ENCODE assay signal across 16 cellular contexts in the genomic region with DNA sequence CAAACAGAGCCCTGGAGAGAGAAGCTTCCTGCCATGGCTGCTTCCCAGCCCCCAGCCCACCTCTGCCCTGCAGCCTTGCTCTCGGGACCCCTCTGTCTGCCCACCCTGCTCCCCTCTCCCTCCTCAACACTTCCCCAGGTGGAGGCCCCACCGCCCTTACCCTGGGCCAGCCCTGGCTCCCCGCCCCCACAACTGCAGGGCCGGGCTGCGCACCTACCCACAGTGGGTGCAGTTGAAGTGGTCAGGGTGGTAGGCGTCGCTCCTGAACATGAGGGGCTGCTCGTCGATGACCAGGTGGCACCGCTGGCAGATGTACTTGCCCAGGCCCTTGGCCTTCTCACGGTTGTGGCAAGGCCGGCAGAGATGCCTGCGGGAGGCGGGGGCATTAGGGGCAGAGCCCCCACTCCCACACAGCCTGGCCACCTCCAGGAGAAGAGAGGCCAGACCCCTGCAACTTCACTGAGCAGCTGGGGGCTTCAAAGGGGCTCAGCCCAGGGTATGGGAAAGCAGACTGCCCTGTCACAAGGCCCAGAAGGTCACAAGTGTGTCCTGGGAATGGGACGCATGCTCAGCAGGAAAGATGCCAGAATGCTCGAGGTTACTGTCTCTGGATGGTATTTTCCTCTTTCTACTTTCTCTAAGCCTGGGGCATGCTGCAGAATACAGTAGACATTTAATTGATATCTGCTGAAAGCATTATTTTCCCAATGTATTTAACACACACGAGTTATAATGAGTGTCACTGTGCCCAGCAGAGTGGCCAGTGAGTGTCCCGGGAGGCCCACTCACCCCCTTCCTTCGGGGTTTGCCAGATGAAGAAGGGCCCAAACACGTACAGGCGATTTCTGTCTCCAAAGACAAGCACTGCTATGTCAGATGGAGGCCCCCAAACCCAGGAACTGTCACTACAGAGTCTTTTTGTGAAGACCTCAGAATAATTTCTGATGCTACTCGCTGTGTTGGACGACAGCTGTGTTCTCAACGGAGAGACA. TPM values are rescaled to one million over a fixed set of nuclear protein-coding genes. Genes with fewer than 3 reads are reported as not detected.
A peak's percentile ranks its signal among the peaks of the same experiment; 100 is the strongest.
DNase-seq lines count a peak whose midpoint lies in the region; ATAC-seq and TF ChIP-seq lines count a peak whose summit lies in the region.
"Had no signal": no experiment of that assay in that cellular context is flagged by ENCODE, and none has a peak within 500 bp of the region (broad histone marks: within the 10 kb centered on the region; RNA-seq: fewer than 3 reads in every experiment).

No MANE protein-coding gene starts in this region.

- peak overlapping the region; percentile 54 for H3K9ac ChIP-seq in Loucy (ENCODE audit: low read depth, low read length, poor library complexity, severe bottlenecking)

- no peak overlapping the region for H3K27ac ChIP-seq in CD4-positive, CD25-positive, alpha-beta regulatory T cell (ENCODE audit: insufficient read depth, low read length, poor library complexity, severe bottlenecking)
- peak overlapping the region; percentile 58 to 84 (median 80) for H3K27ac ChIP-seq in esophagus muscularis mucosa (replicated peaks in 1 of 4)

- no peak for TF ChIP-seq POLR2A in esophagus muscularis mucosa (IDR thresholded peaks at IDR 0.05; ENCODE audit: low read depth)

- no peaks in the 10 kb centered on the region for H3K9me3 ChIP-seq in CD4-positive, CD25-positive, alpha-beta regulatory T cell (ENCODE audit: control insufficient read depth in 2 of 2, low read length in 2 of 2)
- no peaks in the 10 kb centered on the region for H3K9me3 ChIP-seq in Loucy (ENCODE audit: insufficient read depth, low read depth, low read length)
- no peaks in the 10 kb centered on the region for H3K9me3 ChIP-seq in esophagus muscularis mucosa
- no peaks in the 10 kb centered on the region for H3K9me3 ChIP-seq in HAP-1
- H3K9me3 ChIP-seq: thoracic aorta had no signal

- peaks cover 21% of the 10 kb centered on the region; the same call in 1 of the 2 replicates for H3K79me2 ChIP-seq in Loucy (ENCODE audit: insufficient read depth, low read length)

- H4K20me1 ChIP-seq in Loucy (ENCODE audit: insufficient read depth, low read length, poor library complexity, severe bottlenecking), result no peaks in the 10 kb centered on the region

- no peak overlapping the region for H3K4me3 ChIP-seq in CD4-positive, CD25-positive, alpha-beta regulatory T cell (ENCODE audit: low read depth, low read length)
- H3K4me3 ChIP-seq in Loucy (ENCODE audit: low read length, poor library complexity, severe bottlenecking) (peak overlapping the region; percentile 66), esophagus muscularis mucosa (no peak overlapping the region), HAP-1 (no peak overlapping the region)
- H3K4me3 ChIP-seq: thoracic aorta had no signal

- peaks cover 4% of the 10 kb centered on the region for H3K27me3 Mint-ChIP-seq in CD4-positive, CD25-positive, alpha-beta regulatory T cell

- no peak for TF ChIP-seq EP300 in esophagus muscularis mucosa (IDR thresholded peaks at IDR 0.05)

- peaks cover 47% of the 10 kb centered on the region for H3K4me1 ChIP-seq in CD4-positive, CD25-positive, alpha-beta regulatory T cell (ENCODE audit: control insufficient read depth, insufficient read depth, low read length, poor library complexity, severe bottlenecking)
- H3K4me1 ChIP-seq in Loucy (ENCODE audit: insufficient read depth, low read length, poor library complexity, severe bottlenecking) (peaks cover 70% of the 10 kb centered on the region), esophagus muscularis mucosa (peaks cover 90 to 100% (median 99%) of the 10 kb centered on the region in 4 donors), HAP-1 (no peaks in the 10 kb centered on the region)

- no peaks in the 10 kb centered on the region for H3K27me3 ChIP-seq in CD4-positive, CD25-positive, alpha-beta regulatory T cell (ENCODE audit: control insufficient read depth, insufficient read depth, low read length)
- H3K27me3 ChIP-seq in Loucy (ENCODE audit: insufficient read depth, low read length, poor library complexity, severe bottlenecking) (no peaks in the 10 kb centered on the region), esophagus muscularis mucosa (no peaks in the 10 kb centered on the region), HAP-1 (ENCODE audit: low read depth) (no peaks in the 10 kb centered on the region)

- peak overlapping the region in 2 of 4 donors; percentile 69 to 74 for H3K4me3 Mint-ChIP-seq in CD4-positive, CD25-positive, alpha-beta regulatory T cell
- H3K4me3 Mint-ChIP-seq: natural killer cell had no signal

- H3K36me3 ChIP-seq in CD4-positive, CD25-positive, alpha-beta regulatory T cell (ENCODE audit: control insufficient read depth, insufficient read depth, low read length), result no peaks in the 10 kb centered on the region
- no peaks in the 10 kb centered on the region for H3K36me3 ChIP-seq in Loucy (ENCODE audit: insufficient read depth, low read length)
- H3K36me3 ChIP-seq in esophagus muscularis mucosa, result peaks cover 23 to 90% (median 63%) of the 10 kb centered on the region in 4 donors
- no peaks in the 10 kb centered on the region for H3K36me3 ChIP-seq in HAP-1 (replicated peaks)

- intact Hi-C loops in esophagus muscularis mucosa (cut with DNase I), result no loop called here

- TF ChIP-seq CTCF in Loucy (conservative IDR thresholded peaks at IDR 0.05; ENCODE audit: low read length), result no peak
- no peak for TF ChIP-seq CTCF in esophagus muscularis mucosa (IDR thresholded peaks at IDR 0.05)

- no peak for DNase-seq in CD4-positive, CD25-positive, alpha-beta regulatory T cell
- DNase-seq in esophagus muscularis mucosa (ENCODE audit: extremely low spot score) (no peak), pons (ENCODE audit: low spot score) (peak; percentile 40), NCI-H524 treated with DMSO at 0.1 percent for 48 hours (lab: John Stamatoyannopoulos, UW) (no peak), dermis blood vessel endothelial cell (no peak), KBM-7 (no peak), HAP-1 (ENCODE audit: low spot score in 2 of 2) (no peak)
- DNase-seq: GF-D8, HCEC 1CT, MM.1S, natural killer cell, NCI-H1694 treated with DMSO at 0.1 percent for 48 hours had no signal

- peak overlapping the region; percentile 14 to 42 (median 26) for H3K27ac Mint-ChIP-seq in CD4-positive, CD25-positive, alpha-beta regulatory T cell
- H3K27ac Mint-ChIP-seq: natural killer cell had no signal

- no peaks in the 10 kb centered on the region for H3K9me3 Mint-ChIP-seq in CD4-positive, CD25-positive, alpha-beta regulatory T cell
- H3K9me3 Mint-ChIP-seq: natural killer cell; T-helper 2 cell treated with Interferon-gamma antibody and Interleukin-4, amounts not matched to agents 5 μg/mL and 100 μg/mL, for 36 hours had no signal

- no peaks in the 10 kb centered on the region for H3F3A ChIP-seq in Loucy (ENCODE audit: low read depth)

- no peaks in the 10 kb centered on the region for H3K36me3 Mint-ChIP-seq in CD4-positive, CD25-positive, alpha-beta regulatory T cell
- H3K36me3 Mint-ChIP-seq: natural killer cell had no signal

- peaks cover 0 to 69% (median 7%) of the 10 kb centered on the region in 4 donors for H3K4me1 Mint-ChIP-seq in CD4-positive, CD25-positive, alpha-beta regulatory T cell

- no peak for ATAC-seq in CD4-positive, CD25-positive, alpha-beta regulatory T cell (ENCODE audit: low read depth in 2 of 2)

- in situ Hi-C loops in KBM-7 (cut with MboI; ENCODE audit: low pct_unique_long_range_greater_than_20kb, low sequenced_read_pairs) (no loop called here), HAP-1 (cut with MboI; ENCODE audit: low sequenced_read_pairs) (no loop called here)

- WGBS in esophagus muscularis mucosa, result 59% methylated on average over 10 of the region's 24 CpGs

- H3K9me2 ChIP-seq in Loucy (replicated peaks; ENCODE audit: low read depth, low read length), result no peaks in the 10 kb centered on the region

- H3K4me2 ChIP-seq in Loucy (ENCODE audit: low read depth, low read length, poor library complexity, severe bottlenecking), result peak overlapping the region; percentile 78

- no peak overlapping the region for H2AFZ ChIP-seq in Loucy (ENCODE audit: low read length)

RNA-seq across cellular contexts. Expression of a gene that starts 3.0 kb away (rescaled TPM):
- total RNA-seq in CD4-positive, CD25-positive, alpha-beta regulatory T cell, result not detected
- not detected for polyA plus RNA-seq in CD4-positive, CD25-positive, alpha-beta regulatory T cell
- total RNA-seq in esophagus muscularis mucosa, result under 1 TPM in 1 of 4 donors, not detected in 3; 0.40 TPM
- total RNA-seq in dermis blood vessel endothelial cell, result not detected in 2 replicates
- total RNA-seq: natural killer cell, NCI-H460, thoracic aorta had no signal

RNA-seq across cellular contexts. Expression of a gene that starts 32.3 kb away (rescaled TPM):
- 10.8 TPM for total RNA-seq in CD4-positive, CD25-positive, alpha-beta regulatory T cell
- 10 to 100 TPM; 12.6 to 23.8 (median 15.7) TPM for polyA plus RNA-seq in CD4-positive, CD25-positive, alpha-beta regulatory T cell
- total RNA-seq in esophagus muscularis mucosa (100 to 1,000 TPM in 3 of 4 donors, 10 to 100 TPM in 1; 99.2 to 342 (median 175) TPM), dermis blood vessel endothelial cell (20.1 and 23.8 TPM in 2 replicates)
- total RNA-seq: NCI-H460 had no signal

RNA-seq across cellular contexts. Expression of a gene that starts 58.3 kb away (rescaled TPM):
- total RNA-seq in CD4-positive, CD25-positive, alpha-beta regulatory T cell, result 7.6 TPM
- polyA plus RNA-seq in CD4-positive, CD25-positive, alpha-beta regulatory T cell, result 1 to 10 TPM; 1.4 to 4.5 (median 2.6) TPM
- total RNA-seq in esophagus muscularis mucosa, result 10 to 100 TPM in 1 of 4 donors, 1 to 10 TPM in 3; 5.8 to 11.8 (median 9.4) TPM
- total RNA-seq in dermis blood vessel endothelial cell, result 5.4 and 5.8 TPM in 2 replicates
